Comparison of ENCODE assay signal across 19 cellular contexts in genomic region chr14:96273629-96274028, GRCh38. TPM values are rescaled to one million over a fixed set of nuclear protein-coding genes. Genes with fewer than 3 reads are reported as not detected.
DNase-seq lines count a peak whose midpoint lies in the region; ATAC-seq, FAIRE-seq and TF ChIP-seq lines count a peak whose summit lies in the region.
"Had no signal": no experiment of that assay in that cellular context is flagged by ENCODE, and none has a peak within 500 bp of the region (broad histone marks: within the 10 kb centered on the region; RNA-seq: fewer than 3 reads in every experiment).

No MANE protein-coding gene starts in this region.

- no peak overlapping the region for H3K4me2 ChIP-seq in keratinocyte (ENCODE audit: control insufficient read depth, extremely low read depth, insufficient read depth, low read depth, low read length)

- H3K27me3 ChIP-seq in cardiac muscle cell (no peaks in the 10 kb centered on the region), right cardiac atrium (ENCODE audit: control insufficient read depth, insufficient read depth) (no peaks in the 10 kb centered on the region), keratinocyte (ENCODE audit: control insufficient read depth, extremely low read depth, insufficient read depth, low read length) (no peaks in the 10 kb centered on the region)

- 92% methylated on average over 5 of the region's 5 CpGs for WGBS in right cardiac atrium

- no peak for ATAC-seq in right cardiac atrium
- no peak for ATAC-seq in activated T-cell treated with anti-CD3 and anti-CD28 coated beads, Interleukin-2, amount 50 U/mL, for 72 hours (replicated peaks in 1 of 2)
- ATAC-seq: HepG2, PC-3 had no signal

- peaks cover 8% of the 10 kb centered on the region for H3K9me3 Mint-ChIP-seq in progenitor cell of endocrine pancreas (ENCODE audit: low read depth)
- H3K9me3 Mint-ChIP-seq in activated T-cell treated with anti-CD3 and anti-CD28 coated beads, Interleukin-2, amount 50 U/mL, for 72 hours = peaks cover 0 to 4% of the 10 kb centered on the region in 2 donors

- TF ChIP-seq CTCF in cardiac muscle cell (IDR thresholded peaks at IDR 0.05; ENCODE audit: low read depth, low read length) = no peak
- TF ChIP-seq CTCF in keratinocyte (optimal IDR thresholded peaks at IDR 0.05 in 1 of 3, IDR thresholded peaks at IDR 0.05 in 1 of 3, conservative IDR thresholded peaks at IDR 0.05 in 1 of 3; ENCODE audit: extremely low read depth in 1 of 3, insufficient read depth in 2 of 3, low read length in 3 of 3) = no peak
- TF ChIP-seq CTCF in progenitor cell of endocrine pancreas (IDR thresholded peaks at IDR 0.05; ENCODE audit: unreplicated experiment) = no peak

- H3K4me3 ChIP-seq in cardiac muscle cell = no peak overlapping the region
- no peak overlapping the region for H3K4me3 ChIP-seq in right cardiac atrium (ENCODE audit: low read length)
- no peak overlapping the region for H3K4me3 ChIP-seq in keratinocyte (ENCODE audit: control insufficient read depth in 2 of 3, extremely low read depth in 1 of 3, insufficient read depth in 2 of 3, low read depth in 1 of 3, low read length in 3 of 3)

- no peaks in the 10 kb centered on the region for H3K79me2 ChIP-seq in keratinocyte (ENCODE audit: control insufficient read depth, insufficient read depth, low read length)

- DNase-seq in cardiac muscle cell (ENCODE audit: low read depth in 1 of 2, low spot score in 1 of 2) (no peak), right cardiac atrium (no peak), keratinocyte (ENCODE audit: low read depth, low spot score) (no peak), progenitor cell of endocrine pancreas (ENCODE audit: low spot score, unreplicated experiment) (no peak), medulla oblongata (ENCODE audit: extremely low spot score) (no peak), SIG-M5 treated with dmso at 0.1 percent for 504 hours (lab: John Stamatoyannopoulos, UW; ENCODE audit: unreplicated experiment) (no peak), DMS 273 treated with DMSO at 0.1 percent for 48 hours (lab: John Stamatoyannopoulos, UW) (no peak)
- no peak for DNase-seq in activated T-cell treated with anti-CD3 and anti-CD28 coated beads, Interleukin-2, amount 50 U/mL, for 72 hours
- DNase-seq: CD4-positive, alpha-beta T cell; GF-D8; KG1; MV-4-11; NCI-H187 treated with DMSO at 0.1 percent for 48 hours; NCI-H345; PC-3; RPMI8226; SHP77 treated with DMSO at 0.1 percent for 48 hours had no signal

- peaks cover 12% of the 10 kb centered on the region for H3K4me1 Mint-ChIP-seq in progenitor cell of endocrine pancreas (ENCODE audit: low read depth)
- H3K4me1 Mint-ChIP-seq in activated T-cell treated with anti-CD3 and anti-CD28 coated beads, Interleukin-2, amount 50 U/mL, for 72 hours (ENCODE audit: low read depth) = peaks cover 5% of the 10 kb centered on the region

- no peaks in the 10 kb centered on the region for H3K36me3 Mint-ChIP-seq in progenitor cell of endocrine pancreas (ENCODE audit: insufficient read depth)
- H3K36me3 Mint-ChIP-seq in activated T-cell treated with anti-CD3 and anti-CD28 coated beads, Interleukin-2, amount 50 U/mL, for 72 hours (ENCODE audit: insufficient read depth in 2 of 2) = peaks cover 2 to 3% of the 10 kb centered on the region in 2 donors

- peak overlapping the region; percentile 31 for H3K27ac Mint-ChIP-seq in progenitor cell of endocrine pancreas
- H3K27ac Mint-ChIP-seq in activated T-cell treated with anti-CD3 and anti-CD28 coated beads, Interleukin-2, amount 50 U/mL, for 72 hours = no peak overlapping the region
- H3K27ac Mint-ChIP-seq: CD4-positive, alpha-beta T cell; H9 had no signal

- no peaks in the 10 kb centered on the region for H3K9me3 ChIP-seq in cardiac muscle cell (ENCODE audit: low read depth)
- peaks cover 6% of the 10 kb centered on the region for H3K9me3 ChIP-seq in right cardiac atrium (ENCODE audit: control insufficient read depth, low read length)
- H3K9me3 ChIP-seq in keratinocyte (ENCODE audit: control insufficient read depth, low read depth, low read length) = peaks cover 9% of the 10 kb centered on the region

- no peak overlapping the region for H3K4me3 Mint-ChIP-seq in progenitor cell of endocrine pancreas (ENCODE audit: low read depth)
- no peak overlapping the region for H3K4me3 Mint-ChIP-seq in activated T-cell treated with anti-CD3 and anti-CD28 coated beads, Interleukin-2, amount 50 U/mL, for 72 hours
- H3K4me3 Mint-ChIP-seq: CD4-positive, alpha-beta T cell; H9 had no signal

- H3K4me1 ChIP-seq in cardiac muscle cell (ENCODE audit: low read depth) (peaks cover 17% of the 10 kb centered on the region), right cardiac atrium (ENCODE audit: control insufficient read depth, insufficient read depth, low read length) (no peaks in the 10 kb centered on the region), keratinocyte (ENCODE audit: control insufficient read depth, extremely low read depth, insufficient read depth, low read length) (peaks cover 38% of the 10 kb centered on the region)

- peak overlapping the region; percentile 3 for H3K27ac ChIP-seq in cardiac muscle cell
- H3K27ac ChIP-seq in right cardiac atrium (ENCODE audit: low read length) = no peak overlapping the region
- no peak overlapping the region for H3K27ac ChIP-seq in keratinocyte (ENCODE audit: control insufficient read depth, insufficient read depth, low read length)

- dilution Hi-C loops in keratinocyte (cut with MboI; ENCODE audit: extremely low pct_ligation_motif_present, low sequenced_read_pairs) = no loop called here

- H3K9me1 ChIP-seq in keratinocyte (ENCODE audit: control insufficient read depth, extremely low read depth, insufficient read depth, low read length) = no peaks in the 10 kb centered on the region

- no peaks in the 10 kb centered on the region for H4K20me1 ChIP-seq in keratinocyte (ENCODE audit: control insufficient read depth, extremely low read depth, insufficient read depth, low read length)

- intact Hi-C loops in right cardiac atrium (cut with DNase I) = loop anchor here (2.0 to 10.0 kb wide), 6 partner anchors 171 to 711 kb away; no protein-coding TSS in a partner anchor

- no peaks in the 10 kb centered on the region for H3K27me3 Mint-ChIP-seq in progenitor cell of endocrine pancreas
- no peaks in the 10 kb centered on the region for H3K27me3 Mint-ChIP-seq in activated T-cell treated with anti-CD3 and anti-CD28 coated beads, Interleukin-2, amount 50 U/mL, for 72 hours (ENCODE audit: low read depth)
- H3K27me3 Mint-ChIP-seq: CD4-positive, alpha-beta T cell had no signal

- FAIRE-seq in keratinocyte (lab: Jason Lieb, UNC) = peak; percentile 70
- FAIRE-seq: HepG2 had no signal

- H3K36me3 ChIP-seq in cardiac muscle cell = no peaks in the 10 kb centered on the region
- no peaks in the 10 kb centered on the region for H3K36me3 ChIP-seq in keratinocyte (ENCODE audit: control insufficient read depth in 2 of 2, extremely low read depth in 1 of 2, insufficient read depth in 2 of 2, low read length in 2 of 2)

- no peak overlapping the region for H3K9ac ChIP-seq in keratinocyte (ENCODE audit: control insufficient read depth, extremely low read depth, insufficient read depth, low read length)

- H2AFZ ChIP-seq in keratinocyte (ENCODE audit: control insufficient read depth, low read length) = no peak overlapping the region

RNA-seq across cellular contexts. Expression of gene BDKRB1, which starts 17.6 kb away (rescaled TPM):
- total RNA-seq in cardiac muscle cell (0.09 and 0.42 TPM in 2 replicates), right cardiac atrium (not detected), progenitor cell of endocrine pancreas (not detected in 2 replicates)
- polyA plus RNA-seq in cardiac muscle cell (not detected in 2 replicates), right cardiac atrium (0.18 TPM), keratinocyte (2.8 to 3.5 TPM (median 3.4 TPM) in 3 replicates)
- polyA plus RNA-seq in keratinocyte (2011; ENCODE audit: low read depth) = 0.46 TPM
- 2.1 and 2.5 TPM in 2 replicates for polyA plus RNA-seq in keratinocyte (2011; cell fraction: cytosol; rRNA removed)
- polyA plus RNA-seq in keratinocyte (2011; cell fraction: nucleus; rRNA removed) = 4.0 and 6.3 TPM in 2 replicates
- 1.9 and 4.3 TPM in 2 replicates for polyA plus RNA-seq in keratinocyte (2012; ENCODE audit: low replicate concordance)
- 2.0 to 4.5 TPM (median 3.4 TPM) in 3 replicates for polyA minus RNA-seq in keratinocyte
- 1.2 TPM for polyA minus RNA-seq in keratinocyte (2011; cell fraction: cytosol; rRNA and poly(A)+ RNA removed)
- 2.3 and 3.4 TPM in 2 replicates for polyA minus RNA-seq in keratinocyte (2011; cell fraction: nucleus; rRNA and poly(A)+ RNA removed)
- total RNA-seq in activated T-cell treated with anti-CD3 and anti-CD28 coated beads, Interleukin-2, amount 50 U/mL, for 72 hours = not detected
- total RNA-seq: CD4-positive, alpha-beta T cell; H9; HepG2 had no signal
